In the genomic region with DNA sequence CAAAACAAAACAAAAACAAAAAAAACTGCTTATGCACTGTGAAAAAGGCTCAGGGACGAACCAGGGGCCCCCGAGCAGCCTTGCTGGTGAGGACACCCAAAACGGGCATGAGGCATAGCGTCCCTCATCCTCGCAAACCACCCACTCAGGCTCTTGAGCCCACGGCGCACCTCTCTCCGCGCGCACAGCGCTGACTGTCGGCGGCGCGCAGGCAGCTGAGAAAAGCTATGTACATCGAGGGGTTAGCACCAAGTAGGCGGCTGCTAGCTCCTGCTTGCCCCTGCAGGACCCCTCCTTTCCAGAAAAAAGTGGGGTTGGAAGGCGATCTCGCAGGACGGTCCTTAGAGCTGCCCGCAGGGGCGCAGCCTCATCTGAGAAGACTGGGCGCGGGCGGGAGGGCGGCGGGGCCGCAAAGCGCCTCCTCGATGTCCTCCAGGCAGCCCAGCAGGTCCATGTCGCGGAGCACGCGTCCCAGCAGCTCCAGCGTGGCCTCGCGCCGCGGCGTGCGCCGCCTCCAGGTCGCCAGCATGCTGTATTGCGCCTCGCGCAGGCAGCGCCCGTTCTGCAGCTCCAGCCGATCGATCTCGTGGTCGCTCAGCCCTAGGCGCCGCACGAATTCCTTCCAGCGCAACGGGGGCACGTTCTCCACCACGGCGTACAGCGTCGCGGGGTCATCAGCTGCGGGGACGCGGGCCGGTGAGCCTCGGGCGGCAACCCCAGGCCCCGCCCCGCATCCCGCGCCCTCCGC, we compare ENCODE assay signal across 19 cellular contexts. TPM values are rescaled to one million over a fixed set of nuclear protein-coding genes. Genes with fewer than 3 reads are reported as not detected.
DNase-seq lines count a peak whose midpoint lies in the region; ATAC-seq and TF ChIP-seq lines count a peak whose summit lies in the region.
"Had no signal": no experiment of that assay in that cellular context is flagged by ENCODE, and none has a peak within 500 bp of the region (broad histone marks: within the 10 kb centered on the region; RNA-seq: fewer than 3 reads in every experiment).

No MANE protein-coding gene starts in this region.

- no peak overlapping the region for H3K27ac Mint-ChIP-seq in WTC11
- H3K27ac Mint-ChIP-seq in T-helper 2 cell treated with Interferon-gamma antibody and Interleukin-4, amounts not matched to agents 5 μg/mL and 100 μg/mL, for 36 hours, result no peak overlapping the region
- H3K27ac Mint-ChIP-seq: activated naive CD8-positive, alpha-beta T cell treated with anti-CD3 and anti-CD28 coated beads, Interleukin-2, amount 10 ng/mL, durations not matched to agents 7 days and 5 days; mesothelial cell of epicardium had no signal

- peaks cover 88 to 100% (median 99%) of the 10 kb centered on the region in 11 experiments for H4K20me1 ChIP-seq in BLaER1 treated with 17β-estradiol and CSF1 and Interleukin-3, amounts not matched to agents 10 nM and 100 nM
- H4K20me1 ChIP-seq in osteoblast (ENCODE audit: insufficient read depth, low read length), result peaks cover 41% of the 10 kb centered on the region

- peaks cover 96 to 100% (median 100%) of the 10 kb centered on the region in 10 experiments for H3K4me1 ChIP-seq in BLaER1 treated with 17β-estradiol and CSF1 and Interleukin-3, amounts not matched to agents 10 nM and 100 nM
- peaks cover 49% of the 10 kb centered on the region for H3K4me1 ChIP-seq in osteoblast (ENCODE audit: insufficient read depth, low read length)

- no peaks in the 10 kb centered on the region for H3K27me3 Mint-ChIP-seq in WTC11 (ENCODE audit: low read depth)
- H3K27me3 Mint-ChIP-seq in T-helper 2 cell treated with Interferon-gamma antibody and Interleukin-4, amounts not matched to agents 5 μg/mL and 100 μg/mL, for 36 hours (ENCODE audit: low read depth), result no peaks in the 10 kb centered on the region
- H3K27me3 Mint-ChIP-seq: activated naive CD8-positive, alpha-beta T cell treated with anti-CD3 and anti-CD28 coated beads, Interleukin-2, amount 10 ng/mL, durations not matched to agents 7 days and 5 days had no signal

- H3K4me3 Mint-ChIP-seq in WTC11, result no peak overlapping the region
- H3K4me3 Mint-ChIP-seq in T-helper 2 cell treated with Interferon-gamma antibody and Interleukin-4, amounts not matched to agents 5 μg/mL and 100 μg/mL, for 36 hours, result no peak overlapping the region
- H3K4me3 Mint-ChIP-seq: activated naive CD8-positive, alpha-beta T cell treated with anti-CD3 and anti-CD28 coated beads, Interleukin-2, amount 10 ng/mL, durations not matched to agents 7 days and 5 days; mesothelial cell of epicardium had no signal

- ATAC-seq in WTC11, result peak; percentile 43
- ATAC-seq in GM18909 (IDR thresholded peaks at IDR 0.05; ENCODE audit: poor library complexity, unreplicated experiment), result no peak
- ATAC-seq: gastrocnemius medialis had no signal

- H3K27me3 ChIP-seq in BLaER1 treated with 17β-estradiol and CSF1 and Interleukin-3, amounts not matched to agents 10 nM and 100 nM, result no peaks in the 10 kb centered on the region; a peak in 2 of 22 replicates
- H3K27me3 ChIP-seq in osteoblast (ENCODE audit: insufficient read depth, low read length), result no peaks in the 10 kb centered on the region
- H3K27me3 ChIP-seq: gastrocnemius medialis, testis had no signal

- H3K27ac ChIP-seq in BLaER1 treated with 17β-estradiol and CSF1 and Interleukin-3, amounts not matched to agents 10 nM and 100 nM, result peak overlapping the region in 4 of 11 experiments; percentile 49 to 60 (median 54); a peak in 7 of 22 replicates
- no peak overlapping the region for H3K27ac ChIP-seq in osteoblast (ENCODE audit: low read depth, low read length)

- peak overlapping the region in 1 of 10 experiments; percentile 2; a peak in 2 of 20 replicates for H3K4me3 ChIP-seq in BLaER1 treated with 17β-estradiol and CSF1 and Interleukin-3, amounts not matched to agents 10 nM and 100 nM
- H3K4me3 ChIP-seq in osteoblast (ENCODE audit: insufficient read depth, low read length), result no peak overlapping the region
- H3K4me3 ChIP-seq: gastrocnemius medialis had no signal

- CTCF ChIA-PET in WTC11 (lab: Charles Lee), result interaction anchor here (1.1 to 5.0 kb wide), 5 partner anchors 29 to 209 kb away, joined by 3 to 49 read pairs (median 6); no protein-coding TSS in a partner anchor

- H2AFZ ChIP-seq in osteoblast (ENCODE audit: low read length), result no peak overlapping the region

- POLR2A ChIA-PET in WTC11 (lab: Charles Lee), result interaction anchor here (1.2 kb wide), 2 partner anchors 39 to 142 kb away, joined by 3 read pairs; partner anchors contain the start of gene VAMP1

- no peaks in the 10 kb centered on the region for H3K9me3 Mint-ChIP-seq in WTC11
- no peaks in the 10 kb centered on the region for H3K9me3 Mint-ChIP-seq in T-helper 2 cell treated with Interferon-gamma antibody and Interleukin-4, amounts not matched to agents 5 μg/mL and 100 μg/mL, for 36 hours
- H3K9me3 Mint-ChIP-seq: activated naive CD8-positive, alpha-beta T cell treated with anti-CD3 and anti-CD28 coated beads, Interleukin-2, amount 10 ng/mL, durations not matched to agents 7 days and 5 days; mesothelial cell of epicardium had no signal

- H3K36me3 Mint-ChIP-seq in WTC11, result peaks cover 43% of the 10 kb centered on the region
- peaks cover 39% of the 10 kb centered on the region for H3K36me3 Mint-ChIP-seq in T-helper 2 cell treated with Interferon-gamma antibody and Interleukin-4, amounts not matched to agents 5 μg/mL and 100 μg/mL, for 36 hours (ENCODE audit: low read depth)

- TF ChIP-seq CTCF in WTC11 (IDR thresholded peaks at IDR 0.05) (no peak), osteoblast (IDR thresholded peaks at IDR 0.05; ENCODE audit: extremely low read depth, low read depth, low read length) (no peak)

- H3K36me3 ChIP-seq in BLaER1 treated with 17β-estradiol and CSF1 and Interleukin-3, amounts not matched to agents 10 nM and 100 nM, result peaks cover 66 to 93% (median 87%) of the 10 kb centered on the region in 11 experiments
- peaks cover 88% of the 10 kb centered on the region for H3K36me3 ChIP-seq in osteoblast (ENCODE audit: insufficient read depth, low read length)

- H3K79me2 ChIP-seq in osteoblast (ENCODE audit: insufficient read depth, low read length), result peaks cover 62% of the 10 kb centered on the region

- DNase-seq in WTC11 (ENCODE audit: low spot score) (peak; percentile 51), osteoblast (ENCODE audit: insufficient read length, low spot score, missing footprints) (peak; percentile 32)
- no peak for DNase-seq in stimulated activated CD4-positive, alpha-beta T cell treated with anti-CD3 and anti-CD28 coated beads, Interleukin-2, amount 100 ng/mL, for 24 hours
- no peak for DNase-seq in T-helper 2 cell treated with Interferon-gamma antibody and Interleukin-4, amounts not matched to agents 5 μg/mL and 100 μg/mL, for 36 hours (ENCODE audit: low spot score)
- DNase-seq: activated CD4-positive, alpha-beta T cell treated with anti-CD3 and anti-CD28 coated beads for 1 hour; activated naive CD8-positive, alpha-beta T cell treated with anti-CD3 and anti-CD28 coated beads, Interleukin-2, amount 10 ng/mL, durations not matched to agents 7 days and 5 days; C1 segment of cervical spinal cord; DND-41; NCI-H1417 treated with DMSO at 0.1 percent for 48 hours; NCI-H345; occipital lobe; Right ventricle myocardium superior; stimulated activated CD4-positive, alpha-beta T cell treated with anti-CD3 and anti-CD28 coated beads, Interleukin-12 subunit alpha, Interleukin-12 subunit beta, amount 100 ng/mL, for 4 hours; T-helper 2 cell; testis had no signal

- H3K9ac ChIP-seq in BLaER1 treated with 17β-estradiol and CSF1 and Interleukin-3, amounts not matched to agents 10 nM and 100 nM, result peak overlapping the region in 5 of 11 experiments; percentile 18 to 52 (median 27); a peak in 9 of 22 replicates

- H3K4me2 ChIP-seq in BLaER1 treated with 17β-estradiol and CSF1 and Interleukin-3, amounts not matched to agents 10 nM and 100 nM, result peak overlapping the region; percentile 67 to 100 (median 98)
- no peak overlapping the region for H3K4me2 ChIP-seq in osteoblast (ENCODE audit: insufficient read depth, low read length)

- peaks cover 39% of the 10 kb centered on the region for H3K4me1 Mint-ChIP-seq in WTC11
- peaks cover 21% of the 10 kb centered on the region for H3K4me1 Mint-ChIP-seq in T-helper 2 cell treated with Interferon-gamma antibody and Interleukin-4, amounts not matched to agents 5 μg/mL and 100 μg/mL, for 36 hours (ENCODE audit: low read depth)

- H3K9me3 ChIP-seq in BLaER1 treated with 17β-estradiol and CSF1 and Interleukin-3, amounts not matched to agents 10 nM and 100 nM (replicated peaks in 1 of 11), result no peaks in the 10 kb centered on the region
- no peaks in the 10 kb centered on the region for H3K9me3 ChIP-seq in osteoblast (ENCODE audit: low read depth, low read length)
- H3K9me3 ChIP-seq: gastrocnemius medialis, testis had no signal

TF ChIP-seq in WTC11, 78 proteins besides CTCF, POLR2A, EP300 and RAD21 (continues in another document):
- TF ChIP-seq ESRRA (CRISPR knock-in tag; IDR thresholded peaks at IDR 0.05; ENCODE audit: borderline replicate concordance), result 0 out of 2 replicates have a peak, but pooled peaks have one; percentile 23
- peak; percentile 54; the same call in 1 of the 2 replicates for TF ChIP-seq ZBTB21 (CRISPR knock-in tag; IDR thresholded peaks at IDR 0.05; ENCODE audit: borderline replicate concordance)
- TF ChIP-seq FOXK1 (CRISPR knock-in tag; IDR thresholded peaks at IDR 0.05), result no peak
- TF ChIP-seq CBFB (CRISPR knock-in tag; IDR thresholded peaks at IDR 0.05; ENCODE audit: low read depth), result 0 out of 2 replicates have a peak, but pooled peaks have one; percentile 61
- TF ChIP-seq, protein P1, sequence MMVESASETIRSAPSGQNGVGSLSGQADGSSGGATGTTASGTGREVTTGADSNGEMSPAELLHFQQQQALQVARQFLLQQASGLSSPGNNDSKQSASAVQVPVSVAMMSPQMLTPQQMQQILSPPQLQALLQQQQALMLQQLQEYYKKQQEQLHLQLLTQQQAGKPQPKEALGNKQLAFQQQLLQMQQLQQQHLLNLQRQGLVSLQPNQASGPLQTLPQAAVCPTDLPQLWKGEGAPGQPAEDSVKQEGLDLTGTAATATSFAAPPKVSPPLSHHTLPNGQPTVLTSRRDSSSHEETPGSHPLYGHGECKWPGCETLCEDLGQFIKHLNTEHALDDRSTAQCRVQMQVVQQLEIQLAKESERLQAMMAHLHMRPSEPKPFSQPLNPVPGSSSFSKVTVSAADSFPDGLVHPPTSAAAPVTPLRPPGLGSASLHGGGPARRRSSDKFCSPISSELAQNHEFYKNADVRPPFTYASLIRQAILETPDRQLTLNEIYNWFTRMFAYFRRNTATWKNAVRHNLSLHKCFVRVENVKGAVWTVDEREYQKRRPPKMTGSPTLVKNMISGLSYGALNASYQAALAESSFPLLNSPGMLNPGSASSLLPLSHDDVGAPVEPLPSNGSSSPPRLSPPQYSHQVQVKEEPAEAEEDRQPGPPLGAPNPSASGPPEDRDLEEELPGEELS (CRISPR knock-in tag; IDR thresholded peaks at IDR 0.05), result peak; percentile 73; the same call in 1 of the 2 replicates

RNA-seq across cellular contexts. Expression of gene TNFRSF1A, which starts 12.8 kb away (rescaled TPM):
- total RNA-seq in WTC11 (2021) (32.3 to 44.1 TPM (median 32.4 TPM) in 3 replicates), osteoblast (228 and 255 TPM in 2 replicates)

RNA-seq across cellular contexts. Expression of gene PLEKHG6, which starts 18.6 kb away (rescaled TPM):
- 36.8 to 46.4 TPM (median 38.4 TPM) in 3 replicates for total RNA-seq in WTC11 (2021)
- total RNA-seq in osteoblast, result not detected in 2 replicates
- total RNA-seq: activated naive CD8-positive, alpha-beta T cell treated with anti-CD3 and anti-CD28 coated beads, Interleukin-2, amount 10 ng/mL, durations not matched to agents 7 days and 5 days; occipital lobe had no signal

RNA-seq across cellular contexts. Expression of gene SCNN1A, which starts 46.2 kb away (rescaled TPM):
- total RNA-seq in WTC11 (2021), result 97.6 to 108 TPM (median 100 TPM) in 3 replicates
- under 0.01 and 0.36 TPM in 2 replicates for total RNA-seq in osteoblast
- total RNA-seq: occipital lobe, Right ventricle myocardium superior had no signal

RNA-seq across cellular contexts. Expression of gene LTBR, which starts 54.8 kb away (rescaled TPM):
- total RNA-seq in WTC11 (2021) (4.0 to 6.1 TPM (median 4.5 TPM) in 3 replicates), osteoblast (110 and 121 TPM in 2 replicates)

Comparison
In these comparisons a context has a peak if more than half of its experiments do, and no peak if none do; other contexts are left out.
1. DNase-seq: peak in WTC11 (single experiment) and osteoblast (single experiment); none in stimulated activated CD4-positive, alpha-beta T cell treated with anti-CD3 and anti-CD28 coated beads, Interleukin-2, amount 100 ng/mL, for 24 hours (0 of 2) and T-helper 2 cell treated with Interferon-gamma antibody and Interleukin-4, amounts not matched to agents 5 μg/mL and 100 μg/mL, for 36 hours (single experiment).
2. RNA of gene PLEKHG6, which starts 18.6 kb away (total RNA-seq): 36.8 to 46.4 TPM in WTC11; not detected in osteoblast; every median in the first group is over 10 times any median in the second.
3. RNA of gene SCNN1A, which starts 46.2 kb away (total RNA-seq): 97.6 to 108 TPM in WTC11; under 0.01 to 0.36 TPM in osteoblast; every median in the first group is over 10 times any median in the second.